In genomic region chr14:101761881-101762529, GRCh38 we compare ENCODE assay signal across 8 cellular contexts. TPM values are rescaled to one million over a fixed set of nuclear protein-coding genes. Genes with fewer than 3 reads are reported as not detected.
DNase-seq lines count a peak whose midpoint lies in the region; ATAC-seq and TF ChIP-seq lines count a peak whose summit lies in the region.

No MANE protein-coding gene starts in this region.

- peaks cover 52% of the 10 kb centered on the region for H3K36me3 Mint-ChIP-seq in central memory CD8-positive, alpha-beta T cell (ENCODE audit: insufficient read depth)

- H3K27me3 Mint-ChIP-seq in central memory CD8-positive, alpha-beta T cell, result no peaks in the 10 kb centered on the region

- TF ChIP-seq CTCF in AG04450 (IDR thresholded peaks at IDR 0.05; ENCODE audit: low read depth, low read length) (no peak), WERI-Rb-1 (IDR thresholded peaks at IDR 0.05; ENCODE audit: low read depth, low read length) (no peak), lower lobe of right lung (IDR thresholded peaks at IDR 0.05) (no peak)

- H3K27me3 ChIP-seq in AG04450 (ENCODE audit: control insufficient read depth, insufficient read depth, low read length), result peaks cover under 1% of the 10 kb centered on the region
- H3K27me3 ChIP-seq in WERI-Rb-1 (ENCODE audit: insufficient read depth, low read depth, severe bottlenecking), result no peaks in the 10 kb centered on the region
- no peaks in the 10 kb centered on the region for H3K27me3 ChIP-seq in lower lobe of right lung (ENCODE audit: low read depth)

- H3K4me1 Mint-ChIP-seq in central memory CD8-positive, alpha-beta T cell, result peaks cover 59% of the 10 kb centered on the region

- intact Hi-C loops in lower lobe of right lung (cut with DNase I), result no loop called here

- CTCF ChIA-PET in AG04450 (lab: Charles Lee), result interaction anchor here (0.6 to 2.0 kb wide), 2 partner anchors 9 to 196 kb away, joined by 3 to 11 read pairs; no protein-coding TSS in a partner anchor

- POLR2A ChIA-PET in AG04450 (lab: Yijun Ruan, JAX), result interaction anchor here (0.7 kb wide), 1 partner anchor 51 kb away, joined by 5 read pairs; no protein-coding TSS in a partner anchor

- no peaks in the 10 kb centered on the region; the same call in none of the 2 replicates for H3K9me3 ChIP-seq in AG04450 (ENCODE audit: control insufficient read depth, insufficient read depth, low read length)
- H3K9me3 ChIP-seq in WERI-Rb-1 (ENCODE audit: severe bottlenecking), result no peaks in the 10 kb centered on the region
- H3K9me3 ChIP-seq in lower lobe of right lung, result no peaks in the 10 kb centered on the region

- H3K4me3 Mint-ChIP-seq in central memory CD8-positive, alpha-beta T cell, result peak overlapping the region; percentile 89

- DNase-seq in AG04450 (ENCODE audit: low read depth, low spot score) (no peak), WERI-Rb-1 (peak; percentile 16), lower lobe of right lung (peak; percentile 71)
- DNase-seq in central memory CD8-positive, alpha-beta T cell (ENCODE audit: low spot score in 2 of 2), result peak; percentile 32 to 47
- peak; percentile 15 for DNase-seq in stimulated activated CD8-positive, alpha-beta memory T cell treated with anti-CD3 and anti-CD28 coated beads, Interleukin-7, amount 100 ng/mL, for 24 hours (ENCODE audit: low read depth)

- H3K9me3 Mint-ChIP-seq in central memory CD8-positive, alpha-beta T cell, result no peaks in the 10 kb centered on the region

- peaks cover 2% of the 10 kb centered on the region; the same call in 1 of the 2 replicates for H3K36me3 ChIP-seq in WERI-Rb-1
- H3K36me3 ChIP-seq in lower lobe of right lung, result peaks cover 11% of the 10 kb centered on the region

- H3K4me1 ChIP-seq in lower lobe of right lung, result peaks cover 34% of the 10 kb centered on the region

- H3K4me3 ChIP-seq in AG04450 (ENCODE audit: low read depth, low read length), result peak overlapping the region; percentile 73
- H3K4me3 ChIP-seq in WERI-Rb-1 (ENCODE audit: low read depth, low read length), result peak overlapping the region; percentile 62
- H3K4me3 ChIP-seq in lower lobe of right lung, result peak overlapping the region; percentile 78

- ATAC-seq in GM18909 (IDR thresholded peaks at IDR 0.05; ENCODE audit: poor library complexity, unreplicated experiment) (peak; percentile 18), HG03159 (IDR thresholded peaks at IDR 0.05; ENCODE audit: unreplicated experiment) (peak; percentile 25), lower lobe of right lung (no peak), HG03378 (IDR thresholded peaks at IDR 0.05; ENCODE audit: unreplicated experiment) (no peak)
- ATAC-seq in central memory CD8-positive, alpha-beta T cell (replicated peaks; ENCODE audit: extremely low read depth, poor library complexity, severe bottlenecking), result no peak

- peak overlapping the region; percentile 94 for H3K27ac Mint-ChIP-seq in central memory CD8-positive, alpha-beta T cell (ENCODE audit: low read depth)

- H3K27ac ChIP-seq in AG04450 (ENCODE audit: low read depth, low read length) (no peak overlapping the region), WERI-Rb-1 (peak overlapping the region; percentile 54), lower lobe of right lung (peak overlapping the region; percentile 83)

RNA-seq across cellular contexts. Expression of gene PPP2R5C, which starts 0.5 kb away (rescaled TPM):
- 108 and 140 TPM in 2 replicates for polyA plus RNA-seq in AG04450 (2011; rRNA removed)
- polyA minus RNA-seq in AG04450 (2011; rRNA and poly(A)+ RNA removed), result 81.7 and 107 TPM in 2 replicates
- total RNA-seq in lower lobe of right lung, result 160 TPM

Comparison
In these comparisons a context has a peak if more than half of its experiments do, and no peak if none do; other contexts are left out.
1. ATAC-seq: peak in GM18909 (single experiment) and HG03159 (single experiment); none in central memory CD8-positive, alpha-beta T cell (single experiment), lower lobe of right lung (0 of 2) and HG03378 (single experiment).
2. Peak in every context shown above with its lines, with median percentiles within 50 percentile points of each other: H3K4me3 ChIP-seq.